In the genomic region with DNA sequence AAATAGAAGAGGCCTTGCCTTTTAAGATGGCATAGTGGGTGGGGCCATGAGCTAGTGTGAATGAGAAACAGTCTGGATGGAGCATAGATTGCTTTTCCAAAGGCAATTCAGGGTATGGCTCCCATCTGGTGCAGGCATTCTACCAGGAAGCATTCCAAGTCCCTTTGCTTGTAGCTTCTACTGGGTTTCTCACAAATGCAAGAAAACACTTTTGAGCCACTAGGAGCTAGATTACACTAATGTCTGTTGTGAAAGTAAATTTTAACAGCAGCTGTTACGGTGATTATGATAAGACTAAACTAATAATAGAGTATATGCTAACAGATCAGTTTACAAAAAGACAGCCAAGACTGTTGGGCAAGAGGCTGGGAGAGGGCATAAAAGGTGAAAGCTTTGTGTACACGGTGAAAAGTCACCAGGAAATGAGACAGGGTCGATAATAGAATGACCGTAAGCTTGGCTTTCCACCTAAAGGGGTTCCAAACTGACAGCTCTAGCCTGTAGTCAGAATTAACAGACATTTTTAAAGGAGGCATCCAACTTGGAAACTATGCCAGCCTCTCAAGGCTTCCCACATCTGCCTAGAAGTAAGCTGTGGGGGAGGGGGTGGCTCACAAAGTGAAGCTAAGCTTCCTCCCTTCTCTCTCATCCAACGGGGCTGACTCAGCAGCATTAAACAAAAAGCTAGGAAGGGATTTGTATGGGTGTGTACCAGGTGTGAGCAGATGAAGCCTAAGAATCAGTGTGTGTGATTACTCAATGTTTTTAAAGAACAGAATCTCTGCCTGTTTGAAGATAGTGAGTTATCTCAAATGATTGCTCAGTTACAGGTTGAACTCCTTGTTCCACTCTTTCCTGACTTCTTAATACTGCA, we compare ENCODE assay signal across 8 cellular contexts.
A peak's percentile ranks its signal among the peaks of the same experiment; 100 is the strongest.
DNase-seq lines count a peak whose midpoint lies in the region; ATAC-seq and TF ChIP-seq lines count a peak whose summit lies in the region.

No MANE protein-coding gene starts in this region.

- no peaks in the 10 kb centered on the region for H3K27me3 ChIP-seq in H9 (ENCODE audit: insufficient read depth, low read length)
- H3K27me3 ChIP-seq in Panc1 (ENCODE audit: control insufficient read depth, insufficient read depth, low read length): no peaks in the 10 kb centered on the region
- H3K27me3 ChIP-seq in foreskin keratinocyte: no peaks in the 10 kb centered on the region
- no peaks in the 10 kb centered on the region for H3K27me3 ChIP-seq in gastrocnemius medialis

- peaks cover 1% of the 10 kb centered on the region for H3K27me3 Mint-ChIP-seq in H9 (ENCODE audit: low read depth)
- H3K27me3 Mint-ChIP-seq in activated CD4-positive, alpha-beta memory T cell treated with anti-CD3 and anti-CD28 coated beads, Interleukin-2, amount 10 ng/mL, durations not matched to agents 7 days and 5 days: no peaks in the 10 kb centered on the region

- H3K27ac Mint-ChIP-seq in H9: peak overlapping the region in 1 of 3 experiments; percentile 32; a peak in 1 of 7 replicates
- H3K27ac Mint-ChIP-seq in activated CD4-positive, alpha-beta memory T cell treated with anti-CD3 and anti-CD28 coated beads, Interleukin-2, amount 10 ng/mL, durations not matched to agents 7 days and 5 days: no peak overlapping the region

- no peak overlapping the region for H3T11ph ChIP-seq in H9 (ENCODE audit: low read length)

- no peak overlapping the region for H3K9ac ChIP-seq in H9 (ENCODE audit: extremely low read depth, insufficient read length, low read length)

- H3K4me1 ChIP-seq in H9 (ENCODE audit: insufficient read depth, low read length) (no peaks in the 10 kb centered on the region; the same call in 1 of the 2 replicates), Panc1 (ENCODE audit: control insufficient read depth, insufficient read depth, low read length) (peaks cover 10% of the 10 kb centered on the region), foreskin keratinocyte (peaks cover 2% of the 10 kb centered on the region), gastrocnemius medialis (peaks cover 28 to 38% of the 10 kb centered on the region in 2 donors)

- in situ Hi-C loops in Panc1 (cut with HindIII; ENCODE audit: low pct_unique_long_range_greater_than_20kb, low sequenced_read_pairs): no loop called here
- in situ Hi-C loops in gastrocnemius medialis (cut with MboI; ENCODE audit: low sequenced_read_pairs in 4 of 4): no loop called here

- H3K14ac ChIP-seq in H9 (ENCODE audit: insufficient read depth, low read length): no peak overlapping the region

- H2BK15ac ChIP-seq in H9 (ENCODE audit: low read depth, low read length): no peak overlapping the region

- no peak overlapping the region for H3K23ac ChIP-seq in H9 (ENCODE audit: insufficient read length, low read depth, low read length)

- peaks cover 10 to 11% of the 10 kb centered on the region in 2 experiments for H3K4me1 Mint-ChIP-seq in H9
- no peaks in the 10 kb centered on the region for H3K4me1 Mint-ChIP-seq in activated CD4-positive, alpha-beta memory T cell treated with anti-CD3 and anti-CD28 coated beads, Interleukin-2, amount 10 ng/mL, durations not matched to agents 7 days and 5 days

- TF ChIP-seq CTCF in H9 (conservative IDR thresholded peaks at IDR 0.05): no peak
- no peak for TF ChIP-seq CTCF in Panc1 (IDR thresholded peaks at IDR 0.05)
- TF ChIP-seq CTCF in foreskin keratinocyte (conservative IDR thresholded peaks at IDR 0.05): no peak
- TF ChIP-seq CTCF in gastrocnemius medialis (IDR thresholded peaks at IDR 0.05 in 4 of 5, conservative IDR thresholded peaks at IDR 0.05 in 1 of 5): peak in 2 of 5 experiments; percentile 13 to 26

- H3K9me3 ChIP-seq in H9 (ENCODE audit: control insufficient read depth, low read depth, low read length) (peaks cover 8% of the 10 kb centered on the region), Panc1 (ENCODE audit: control insufficient read depth, insufficient read depth, low read depth, low read length) (peaks cover 3% of the 10 kb centered on the region; the same call in 1 of the 2 replicates), gastrocnemius medialis (no peaks in the 10 kb centered on the region)

- no peak overlapping the region for H2BK120ac ChIP-seq in H9 (ENCODE audit: low read depth, low read length, poor library complexity, severe bottlenecking)

- CTCF ChIA-PET in Panc1 (lab: Charles Lee): no interaction called here
- CTCF ChIA-PET in activated CD4-positive, alpha-beta memory T cell treated with anti-CD3 and anti-CD28 coated beads, Interleukin-2, amount 10 ng/mL, durations not matched to agents 7 days and 5 days (lab: Charles Lee): interaction anchor here (1.1 kb wide), 1 partner anchor 26 kb away, joined by 3 read pairs; no protein-coding TSS in a partner anchor

- no peak overlapping the region for H3K4me3 Mint-ChIP-seq in H9
- H3K4me3 Mint-ChIP-seq in activated CD4-positive, alpha-beta memory T cell treated with anti-CD3 and anti-CD28 coated beads, Interleukin-2, amount 10 ng/mL, durations not matched to agents 7 days and 5 days: no peak overlapping the region

- intact Hi-C loops in Panc1 (cut with micrococcal nuclease; ENCODE audit: unreplicated experiment): no loop called here
- intact Hi-C loops in gastrocnemius medialis (cut with DNase I; ENCODE audit: low total_unique reads): loop anchor here (1.0 to 2.0 kb wide), 2 partner anchors 8 to 61 kb away; a partner anchor contains a TSS

- H4K91ac ChIP-seq in H9 (ENCODE audit: insufficient read length, low read depth, low read length): no peak overlapping the region

- H4K5ac ChIP-seq in H9 (ENCODE audit: insufficient read length, low read depth, low read length): no peak overlapping the region

- ATAC-seq in Panc1 (peak; percentile 70), foreskin keratinocyte (peak; percentile 92), gastrocnemius medialis (peak; percentile 94 to 96), HG03439 (IDR thresholded peaks at IDR 0.05; ENCODE audit: unreplicated experiment) (no peak), GM18873 (IDR thresholded peaks at IDR 0.05; ENCODE audit: low FRiP score, unreplicated experiment) (no peak)

- no peak overlapping the region for H2BK5ac ChIP-seq in H9 (ENCODE audit: insufficient read length, low read length)

- TF ChIP-seq POLR2A in gastrocnemius medialis (IDR thresholded peaks at IDR 0.05): no peak

- no peaks in the 10 kb centered on the region for H4K20me1 ChIP-seq in H9 (ENCODE audit: control insufficient read depth, insufficient read depth, insufficient read length)

- H2AK5ac ChIP-seq in H9 (ENCODE audit: insufficient read length, low read length): no peak overlapping the region

- no CpG with 5 or more reads among the region's 5 CpGs for whole genome bisulfite sequencing in H9 (ENCODE audit: extremely low coverage, insufficient read length, low lambda C conversion rate)

- peaks cover 11 to 19% (median 18%) of the 10 kb centered on the region in 3 experiments for H3K36me3 Mint-ChIP-seq in H9 (ENCODE audit: insufficient read depth in 1 of 3, low read depth in 3 of 3)
- H3K36me3 Mint-ChIP-seq in activated CD4-positive, alpha-beta memory T cell treated with anti-CD3 and anti-CD28 coated beads, Interleukin-2, amount 10 ng/mL, durations not matched to agents 7 days and 5 days (ENCODE audit: low read depth): peaks cover 3% of the 10 kb centered on the region

- no peak overlapping the region for H4K8ac ChIP-seq in H9 (replicated peaks; ENCODE audit: insufficient read length, low read depth, low read length)

- peak overlapping the region; percentile 24 for H2AFZ ChIP-seq in H9 (ENCODE audit: low read length)

- H3K4me3 ChIP-seq in Panc1 (ENCODE audit: low read depth in 2 of 2, low read length in 2 of 2) (peak overlapping the region in 1 of 2 experiments; percentile 40; a peak in 2 of 4 replicates), gastrocnemius medialis (peak overlapping the region; percentile 17 to 37 (median 32))

- H2BK12ac ChIP-seq in H9 (ENCODE audit: insufficient read length, low read depth, low read length): no peak overlapping the region

- H3K56ac ChIP-seq in H9 (ENCODE audit: insufficient read length, low read depth, low read length): no peak overlapping the region

- no peak overlapping the region for H3K4me2 ChIP-seq in H9 (ENCODE audit: insufficient read depth, insufficient read length, low read length)

- peaks cover 20 to 21% of the 10 kb centered on the region in 2 experiments for H3K9me3 Mint-ChIP-seq in H9
- H3K9me3 Mint-ChIP-seq in activated CD4-positive, alpha-beta memory T cell treated with anti-CD3 and anti-CD28 coated beads, Interleukin-2, amount 10 ng/mL, durations not matched to agents 7 days and 5 days: peaks cover 21% of the 10 kb centered on the region

- H3K4ac ChIP-seq in H9 (ENCODE audit: low read depth, low read length): no peak overlapping the region

- POLR2A ChIA-PET in Panc1 (lab: Charles Lee): interaction anchor here (0.6 kb wide), 1 partner anchor 28 kb away, joined by 4 read pairs; no protein-coding TSS in a partner anchor
- POLR2A ChIA-PET in activated CD4-positive, alpha-beta memory T cell treated with anti-CD3 and anti-CD28 coated beads, Interleukin-2, amount 10 ng/mL, durations not matched to agents 7 days and 5 days (lab: Charles Lee): no interaction called here

- no peaks in the 10 kb centered on the region for H3K36me3 ChIP-seq in Panc1 (ENCODE audit: control insufficient read depth, insufficient read depth, low read length)
- no peaks in the 10 kb centered on the region for H3K36me3 ChIP-seq in gastrocnemius medialis

- no peaks in the 10 kb centered on the region for H3K79me1 ChIP-seq in H9 (ENCODE audit: insufficient read depth, low read depth, low read length, poor library complexity, severe bottlenecking)

- H2BK20ac ChIP-seq in H9 (ENCODE audit: low read depth, low read length, poor library complexity, severe bottlenecking): no peak overlapping the region

- DNase-seq in H9: peak; percentile 38
- DNase-seq in Panc1 (ENCODE audit: low read depth, low spot score): peak; percentile 59
- DNase-seq in foreskin keratinocyte: peak; percentile 81 to 85
- peak; percentile 67 to 78 for DNase-seq in gastrocnemius medialis
- no peak for DNase-seq in activated CD4-positive, alpha-beta memory T cell treated with anti-CD3 and anti-CD28 coated beads, Interleukin-2, amount 10 ng/mL, durations not matched to agents 7 days and 5 days
- DNase-seq in NCI-H1436 treated with DMSO at 0.1 percent for 48 hours (lab: John Stamatoyannopoulos, UW): no peak

- no peaks in the 10 kb centered on the region for H3K79me2 ChIP-seq in H9 (ENCODE audit: insufficient read depth, low read length)

- no peak overlapping the region for H3K27ac ChIP-seq in H9 (ENCODE audit: insufficient read length, low read depth, low read length)
- H3K27ac ChIP-seq in Panc1 (ENCODE audit: low read length): peak overlapping the region; percentile 70
- H3K27ac ChIP-seq in foreskin keratinocyte: no peak overlapping the region
- H3K27ac ChIP-seq in gastrocnemius medialis: peak overlapping the region; percentile 84 to 88 (median 88)

- no TSS peak for BruUV-seq in Panc1 (replicated peaks; lab: Mats Ljungman, UMichigan)

- H3K23me2 ChIP-seq in H9 (ENCODE audit: insufficient read length, low read depth, low read length, poor library complexity, severe bottlenecking): no peaks in the 10 kb centered on the region

- no peak overlapping the region for H3K18ac ChIP-seq in H9 (ENCODE audit: insufficient read length, low read depth, low read length)

Comparison
In these comparisons a context has a peak if more than half of its experiments do, and no peak if none do; other contexts are left out.
1. DNase-seq: peak in H9 (single experiment), Panc1 (single experiment), foreskin keratinocyte (2 of 2) and gastrocnemius medialis (2 of 2); none in activated CD4-positive, alpha-beta memory T cell treated with anti-CD3 and anti-CD28 coated beads, Interleukin-2, amount 10 ng/mL, durations not matched to agents 7 days and 5 days (single experiment) and NCI-H1436 treated with DMSO at 0.1 percent for 48 hours (single experiment).
2. H3K27ac ChIP-seq: peak in Panc1 (single experiment) and gastrocnemius medialis (4 of 4); none in H9 (single experiment) and foreskin keratinocyte (single experiment).
3. ATAC-seq: peak in Panc1 (single experiment), foreskin keratinocyte (single experiment) and gastrocnemius medialis (2 of 2); none in HG03439 (single experiment) and GM18873 (single experiment).